In the genomic region with DNA sequence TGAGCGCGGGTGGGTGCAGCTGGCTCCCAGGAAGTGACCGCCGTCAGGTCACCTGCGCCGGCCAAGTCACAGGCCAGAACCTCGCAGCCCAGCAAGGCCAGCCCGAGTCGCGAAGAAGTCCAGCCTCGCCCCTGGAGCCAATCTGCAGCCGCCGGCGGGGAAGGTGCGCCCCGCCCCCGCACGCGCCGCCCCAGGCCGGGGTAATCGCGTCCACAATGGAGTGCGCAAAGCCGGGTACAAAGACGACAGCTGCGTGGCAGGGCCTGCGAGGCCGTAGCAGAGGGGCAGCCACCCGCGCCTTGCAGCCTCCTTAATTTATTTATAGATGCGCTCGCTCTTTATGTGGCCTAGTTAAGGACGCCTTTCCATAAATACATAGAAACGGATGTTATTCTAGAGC, we compare ENCODE assay signal across 14 cellular contexts.
DNase-seq lines count a peak whose midpoint lies in the region; ATAC-seq, FAIRE-seq and TF ChIP-seq lines count a peak whose summit lies in the region.
"Had no signal": no experiment of that assay in that cellular context is flagged by ENCODE, and none has a peak within 500 bp of the region (broad histone marks: within the 10 kb centered on the region; RNA-seq: fewer than 3 reads in every experiment).

No MANE protein-coding gene starts in this region.

- peak overlapping the region; percentile 67 for H2AFZ ChIP-seq in astrocyte (ENCODE audit: low read depth, low read length)

- no peak for TF ChIP-seq CTCF in BE2C (IDR thresholded peaks at IDR 0.05; ENCODE audit: low read depth, low read length)
- TF ChIP-seq CTCF in astrocyte (IDR thresholded peaks at IDR 0.05; ENCODE audit: insufficient read depth, low read depth, low read length) = no peak
- TF ChIP-seq CTCF in left ventricle myocardium inferior (IDR thresholded peaks at IDR 0.05; ENCODE audit: borderline replicate concordance) = no peak
- TF ChIP-seq CTCF in sigmoid colon (IDR thresholded peaks at IDR 0.05) = no peak

- no peaks in the 10 kb centered on the region for H3K36me3 ChIP-seq in BE2C
- no peaks in the 10 kb centered on the region for H3K36me3 ChIP-seq in astrocyte (ENCODE audit: insufficient read depth, low read length)
- H3K36me3 ChIP-seq in left ventricle myocardium inferior = no peaks in the 10 kb centered on the region
- no peaks in the 10 kb centered on the region for H3K36me3 ChIP-seq in sigmoid colon
- H3K36me3 ChIP-seq in CD4-positive, alpha-beta memory T cell (ENCODE audit: insufficient read depth, low read length) = no peaks in the 10 kb centered on the region
- H3K36me3 ChIP-seq: BLaER1 had no signal

- intact Hi-C loops in left ventricle myocardium inferior (cut with micrococcal nuclease) (no loop called here), sigmoid colon (cut with DNase I) (no loop called here)
- intact Hi-C loops in CD4-positive, alpha-beta memory T cell (cut with micrococcal nuclease) = no loop called here

- TF ChIP-seq POLR2A in sigmoid colon (IDR thresholded peaks at IDR 0.05) = no peak

- H3K4me1 ChIP-seq in BE2C = peaks cover 2% of the 10 kb centered on the region
- H3K4me1 ChIP-seq in astrocyte (ENCODE audit: insufficient read depth, low read length) = peaks cover 5% of the 10 kb centered on the region
- peaks cover 31% of the 10 kb centered on the region for H3K4me1 ChIP-seq in left ventricle myocardium inferior
- peaks cover 0 to 58% (median 46%) of the 10 kb centered on the region in 4 donors for H3K4me1 ChIP-seq in sigmoid colon
- no peaks in the 10 kb centered on the region for H3K4me1 ChIP-seq in CD4-positive, alpha-beta memory T cell (ENCODE audit: insufficient read depth, low read length)
- H3K4me1 ChIP-seq: BLaER1 had no signal

- no peaks in the 10 kb centered on the region for H3K9me3 ChIP-seq in BE2C
- no peaks in the 10 kb centered on the region for H3K9me3 ChIP-seq in astrocyte (ENCODE audit: insufficient read depth, low read depth, low read length)
- no peaks in the 10 kb centered on the region for H3K9me3 ChIP-seq in left ventricle myocardium inferior (replicated peaks)
- H3K9me3 ChIP-seq in sigmoid colon = no peaks in the 10 kb centered on the region
- H3K9me3 ChIP-seq in CD4-positive, alpha-beta memory T cell (ENCODE audit: control insufficient read depth in 1 of 2, low read length in 2 of 2) = no peaks in the 10 kb centered on the region
- H3K9me3 ChIP-seq: BLaER1, body of pancreas had no signal

- no peaks in the 10 kb centered on the region for H3K4me1 Mint-ChIP-seq in astrocyte (ENCODE audit: low read depth, unreplicated experiment)
- no peaks in the 10 kb centered on the region for H3K4me1 Mint-ChIP-seq in CD4-positive, alpha-beta memory T cell
- no peaks in the 10 kb centered on the region for H3K4me1 Mint-ChIP-seq in activated T-helper 17 cell treated with anti-CD3 and anti-CD28 coated beads, Interleukin-2, amount 50 U/mL, for 72 hours

- H3K27me3 Mint-ChIP-seq in astrocyte (ENCODE audit: low read depth, unreplicated experiment) = peaks cover 20% of the 10 kb centered on the region
- peaks cover 6 to 9% of the 10 kb centered on the region in 2 donors for H3K27me3 Mint-ChIP-seq in CD4-positive, alpha-beta memory T cell
- peaks cover 22% of the 10 kb centered on the region for H3K27me3 Mint-ChIP-seq in activated T-helper 17 cell treated with anti-CD3 and anti-CD28 coated beads, Interleukin-2, amount 50 U/mL, for 72 hours

- no peak overlapping the region for H3K9ac ChIP-seq in astrocyte (ENCODE audit: low read length)
- H3K9ac ChIP-seq: BLaER1 had no signal

- no peak overlapping the region for H3K27ac Mint-ChIP-seq in astrocyte (ENCODE audit: unreplicated experiment)
- H3K27ac Mint-ChIP-seq in CD4-positive, alpha-beta memory T cell = no peak overlapping the region
- no peak overlapping the region for H3K27ac Mint-ChIP-seq in activated naive CD4-positive, alpha-beta T cell treated with anti-CD3 and anti-CD28 coated beads, Interleukin-2, amount 50 U/mL, for 72 hours
- H3K27ac Mint-ChIP-seq in activated T-helper 17 cell treated with anti-CD3 and anti-CD28 coated beads, Interleukin-2, amount 50 U/mL, for 72 hours = no peak overlapping the region
- H3K27ac Mint-ChIP-seq: activated T-cell treated with anti-CD3 and anti-CD28 coated beads, Interleukin-2, amount 50 U/mL, for 72 hours had no signal

- POLR2A ChIA-PET in CD4-positive, alpha-beta memory T cell (lab: Charles Lee; ENCODE audit: partially characterized antibody) = no interaction called here

- no peaks in the 10 kb centered on the region for H4K20me1 ChIP-seq in astrocyte (ENCODE audit: insufficient read depth, low read length)
- H4K20me1 ChIP-seq: BLaER1 had no signal

- H3K79me2 ChIP-seq in astrocyte (ENCODE audit: insufficient read depth, low read length) = no peaks in the 10 kb centered on the region

- H3K4me2 ChIP-seq in astrocyte (ENCODE audit: low read length) = peak overlapping the region; percentile 75
- H3K4me2 ChIP-seq: BLaER1 had no signal

- H3K9me3 Mint-ChIP-seq in astrocyte (ENCODE audit: unreplicated experiment) = peaks cover 4% of the 10 kb centered on the region
- H3K9me3 Mint-ChIP-seq in CD4-positive, alpha-beta memory T cell = no peaks in the 10 kb centered on the region
- H3K9me3 Mint-ChIP-seq in activated naive CD4-positive, alpha-beta T cell treated with anti-CD3 and anti-CD28 coated beads, Interleukin-2, amount 50 U/mL, for 72 hours = no peaks in the 10 kb centered on the region
- H3K9me3 Mint-ChIP-seq in activated T-helper 17 cell treated with anti-CD3 and anti-CD28 coated beads, Interleukin-2, amount 50 U/mL, for 72 hours = no peaks in the 10 kb centered on the region
- H3K9me3 Mint-ChIP-seq: activated T-cell treated with anti-CD3 and anti-CD28 coated beads, Interleukin-2, amount 50 U/mL, for 72 hours had no signal

- no peak for TF ChIP-seq EP300 in sigmoid colon (IDR thresholded peaks at IDR 0.05)

- H3K36me3 Mint-ChIP-seq in astrocyte (ENCODE audit: low read depth, unreplicated experiment) = no peaks in the 10 kb centered on the region
- no peaks in the 10 kb centered on the region for H3K36me3 Mint-ChIP-seq in CD4-positive, alpha-beta memory T cell
- peaks cover 0 to 4% of the 10 kb centered on the region in 2 donors for H3K36me3 Mint-ChIP-seq in activated naive CD4-positive, alpha-beta T cell treated with anti-CD3 and anti-CD28 coated beads, Interleukin-2, amount 50 U/mL, for 72 hours
- H3K36me3 Mint-ChIP-seq in activated T-helper 17 cell treated with anti-CD3 and anti-CD28 coated beads, Interleukin-2, amount 50 U/mL, for 72 hours (ENCODE audit: low read depth) = no peaks in the 10 kb centered on the region

- DNase-seq in BE2C (peak; percentile 33), astrocyte (ENCODE audit: low read depth) (no peak), left ventricle myocardium inferior (peak; percentile 20), sigmoid colon (peak; percentile 67)
- no peak for DNase-seq in CD4-positive, alpha-beta memory T cell
- no peak for DNase-seq in activated naive CD4-positive, alpha-beta T cell treated with anti-CD3 and anti-CD28 coated beads, Interleukin-2, amount 50 U/mL, for 72 hours (ENCODE audit: low spot score in 2 of 2)
- DNase-seq: activated T-cell treated with anti-CD3 and anti-CD28 coated beads, Interleukin-2, amount 50 U/mL, for 72 hours; body of pancreas; NCI-H2227 treated with DMSO at 0.1 percent for 48 hours; OCI-M1 had no signal

- H3K27ac ChIP-seq in astrocyte (ENCODE audit: low read depth, low read length) = no peak overlapping the region
- no peak overlapping the region for H3K27ac ChIP-seq in left ventricle myocardium inferior (replicated peaks)
- H3K27ac ChIP-seq in sigmoid colon = peak overlapping the region; percentile 78 to 88 (median 83)
- no peak overlapping the region for H3K27ac ChIP-seq in CD4-positive, alpha-beta memory T cell (ENCODE audit: low read depth, low read length)
- H3K27ac ChIP-seq: BLaER1, body of pancreas had no signal

- H3K4me3 ChIP-seq in BE2C (ENCODE audit: low read depth, low read length) (peak overlapping the region; percentile 35), astrocyte (ENCODE audit: insufficient read depth, low read depth, low read length) (peak overlapping the region; percentile 44), left ventricle myocardium inferior (peak overlapping the region; percentile 50), sigmoid colon (peak overlapping the region in 3 of 4 donors; percentile 7 to 16 (median 8))
- no peak overlapping the region for H3K4me3 ChIP-seq in CD4-positive, alpha-beta memory T cell (ENCODE audit: low read length in 2 of 2)
- H3K4me3 ChIP-seq: BLaER1, body of pancreas had no signal

- CTCF ChIA-PET in CD4-positive, alpha-beta memory T cell (lab: Charles Lee; ENCODE audit: partially characterized antibody) = no interaction called here

- 19 to 43% methylated on average over 35 of the region's 35 CpGs for WGBS in sigmoid colon, 2 donors

- no peak for ATAC-seq in activated naive CD4-positive, alpha-beta T cell treated with anti-CD3 and anti-CD28 coated beads, Interleukin-2, amount 50 U/mL, for 72 hours
- ATAC-seq in HG02870 (IDR thresholded peaks at IDR 0.05; ENCODE audit: unreplicated experiment) = no peak
- no peak for ATAC-seq in activated T-helper 17 cell treated with anti-CD3 and anti-CD28 coated beads, Interleukin-2, amount 50 U/mL, for 72 hours (replicated peaks)
- ATAC-seq: activated T-cell treated with anti-CD3 and anti-CD28 coated beads, Interleukin-2, amount 50 U/mL, for 72 hours; body of pancreas had no signal

- H3K27me3 ChIP-seq in BE2C = no peaks in the 10 kb centered on the region
- peaks cover 6% of the 10 kb centered on the region for H3K27me3 ChIP-seq in astrocyte (ENCODE audit: insufficient read depth, low read length)
- no peaks in the 10 kb centered on the region for H3K27me3 ChIP-seq in left ventricle myocardium inferior (ENCODE audit: low read depth)
- H3K27me3 ChIP-seq in sigmoid colon = no peaks in the 10 kb centered on the region
- H3K27me3 ChIP-seq in CD4-positive, alpha-beta memory T cell (ENCODE audit: insufficient read depth, low read length) = no peaks in the 10 kb centered on the region
- H3K27me3 ChIP-seq: BLaER1, body of pancreas had no signal

- no peak overlapping the region for H3K4me3 Mint-ChIP-seq in astrocyte (ENCODE audit: unreplicated experiment)
- H3K4me3 Mint-ChIP-seq in CD4-positive, alpha-beta memory T cell = no peak overlapping the region
- no peak overlapping the region for H3K4me3 Mint-ChIP-seq in activated T-helper 17 cell treated with anti-CD3 and anti-CD28 coated beads, Interleukin-2, amount 50 U/mL, for 72 hours
- H3K4me3 Mint-ChIP-seq: activated T-cell treated with anti-CD3 and anti-CD28 coated beads, Interleukin-2, amount 50 U/mL, for 72 hours had no signal

- FAIRE-seq in astrocyte (lab: Jason Lieb, UNC) = no peak
- FAIRE-seq: H54 had no signal

Comparison
In these comparisons a context has a peak if more than half of its experiments do, and no peak if none do; other contexts are left out.
1. DNase-seq: peak in BE2C (single experiment), left ventricle myocardium inferior (single experiment) and sigmoid colon (single experiment); none in astrocyte (single experiment), CD4-positive, alpha-beta memory T cell (0 of 5) and activated naive CD4-positive, alpha-beta T cell treated with anti-CD3 and anti-CD28 coated beads, Interleukin-2, amount 50 U/mL, for 72 hours (0 of 2).
2. H3K4me3 ChIP-seq: peak in BE2C (single experiment), astrocyte (single experiment), left ventricle myocardium inferior (single experiment) and sigmoid colon (3 of 4); none in CD4-positive, alpha-beta memory T cell (0 of 2).
3. H3K27ac ChIP-seq: peak in sigmoid colon (4 of 4); none in astrocyte (single experiment), left ventricle myocardium inferior (single experiment) and CD4-positive, alpha-beta memory T cell (single experiment).